ENCODE assay signal across 8 cellular contexts in the genomic region with DNA sequence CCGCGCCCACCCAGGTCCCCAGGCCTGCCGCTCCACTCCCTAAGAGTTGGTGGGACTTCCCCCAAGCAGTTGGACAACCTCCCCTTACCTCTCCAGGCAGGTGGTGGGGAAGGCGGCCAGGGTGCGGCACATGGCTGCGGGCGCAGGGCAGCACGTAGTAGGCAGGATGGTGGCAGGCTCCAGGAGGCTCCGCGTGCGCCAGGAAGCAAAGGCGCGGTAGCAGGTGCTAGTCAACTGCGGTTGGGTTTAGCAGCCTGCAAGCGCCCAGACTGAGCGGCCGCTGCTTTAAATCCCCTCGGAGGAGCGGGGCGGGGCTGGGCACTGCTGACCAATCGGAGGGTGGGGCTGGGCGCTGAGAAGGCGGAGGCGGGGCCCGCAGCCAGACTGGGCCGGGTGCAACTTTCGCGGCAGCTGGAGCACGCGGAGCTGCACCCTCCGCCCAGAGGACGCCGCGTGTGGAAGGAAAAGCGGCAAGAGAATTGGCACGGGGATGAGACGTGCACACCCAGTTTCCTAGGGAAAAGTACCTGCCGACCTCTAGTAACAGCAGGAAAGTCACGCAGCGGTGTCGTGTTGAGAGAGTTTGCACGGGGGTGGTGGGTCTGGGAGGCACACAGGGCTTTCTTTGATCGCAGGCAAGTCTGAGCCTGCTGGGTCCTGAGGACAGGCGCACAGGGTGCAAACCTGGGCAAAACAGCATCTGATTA. TPM values are rescaled to one million over a fixed set of nuclear protein-coding genes. Genes with fewer than 3 reads are reported as not detected.
DNase-seq lines count a peak whose midpoint lies in the region; ATAC-seq and TF ChIP-seq lines count a peak whose summit lies in the region.

A gene with protein sequence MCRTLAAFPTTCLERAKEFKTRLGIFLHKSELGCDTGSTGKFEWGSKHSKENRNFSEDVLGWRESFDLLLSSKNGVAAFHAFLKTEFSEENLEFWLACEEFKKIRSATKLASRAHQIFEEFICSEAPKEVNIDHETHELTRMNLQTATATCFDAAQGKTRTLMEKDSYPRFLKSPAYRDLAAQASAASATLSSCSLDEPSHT (minus strand): TSS at position 262 of the 707 bp plus-strand sequence. CDS start 130 bp downstream, at position 132.

- intact Hi-C loops in left ventricle myocardium superior (cut with micrococcal nuclease) (no loop called here), vagina (cut with DNase I) (no loop called here)

- H3K27ac Mint-ChIP-seq in T-helper 1 cell treated with Interleukin-12 subunit alpha and Interleukin-12 subunit beta and Interleukin-4 antibody, amounts not matched to agents 30 μg/mL and 1 μg/mL, for 36 hours, result peak within 1 kb of the TSS; percentile 90

- H3K9me3 Mint-ChIP-seq in T-helper 1 cell treated with Interleukin-12 subunit alpha and Interleukin-12 subunit beta and Interleukin-4 antibody, amounts not matched to agents 30 μg/mL and 1 μg/mL, for 36 hours, result no peaks in the 10 kb centered on the region

- TF ChIP-seq CTCF in vagina (IDR thresholded peaks at IDR 0.05), result no peak

- peaks cover 19% of the 10 kb centered on the region for H3K4me1 ChIP-seq in vagina

- no peaks in the 10 kb centered on the region for H3K36me3 ChIP-seq in vagina

- ATAC-seq in GM18498 (IDR thresholded peaks at IDR 0.05; ENCODE audit: unreplicated experiment) (peak; percentile 91), HG02870 (IDR thresholded peaks at IDR 0.05; ENCODE audit: unreplicated experiment) (peak; percentile 89), left ventricle myocardium superior (peak; percentile 97)

- peak; percentile 96 for DNase-seq in NCI-H1694 (lab: John Stamatoyannopoulos, UW)
- DNase-seq in amniotic epithelial cell (ENCODE audit: low read depth), result peak; percentile 56
- DNase-seq in left ventricle myocardium superior, result peak; percentile 97
- peak; percentile 80 for DNase-seq in putamen (ENCODE audit: low spot score)
- DNase-seq in vagina (ENCODE audit: extremely low spot score in 2 of 2), result no peak

- H3K36me3 Mint-ChIP-seq in T-helper 1 cell treated with Interleukin-12 subunit alpha and Interleukin-12 subunit beta and Interleukin-4 antibody, amounts not matched to agents 30 μg/mL and 1 μg/mL, for 36 hours (ENCODE audit: low read depth), result peaks cover 8% of the 10 kb centered on the region

- peak within 1 kb of the TSS; percentile 57 for H3K27ac ChIP-seq in vagina

- peak within 1 kb of the TSS; percentile 44 to 56 for H3K4me3 ChIP-seq in vagina

- H3K27me3 ChIP-seq in vagina, result no peaks in the 10 kb centered on the region

- peak in 1 of 2 donors; percentile 78 for TF ChIP-seq POLR2A in vagina (IDR thresholded peaks at IDR 0.05)

- H3K4me3 Mint-ChIP-seq in T-helper 1 cell treated with Interleukin-12 subunit alpha and Interleukin-12 subunit beta and Interleukin-4 antibody, amounts not matched to agents 30 μg/mL and 1 μg/mL, for 36 hours, result no peak within 1 kb of the TSS

- H3K4me1 Mint-ChIP-seq in T-helper 1 cell treated with Interleukin-12 subunit alpha and Interleukin-12 subunit beta and Interleukin-4 antibody, amounts not matched to agents 30 μg/mL and 1 μg/mL, for 36 hours (ENCODE audit: low read depth), result peaks cover 36% of the 10 kb centered on the region

- H3K27me3 Mint-ChIP-seq in T-helper 1 cell treated with Interleukin-12 subunit alpha and Interleukin-12 subunit beta and Interleukin-4 antibody, amounts not matched to agents 30 μg/mL and 1 μg/mL, for 36 hours (ENCODE audit: low read depth), result peaks cover 21% of the 10 kb centered on the region

- no peaks in the 10 kb centered on the region for H3K9me3 ChIP-seq in vagina

RNA-seq across cellular contexts. Expression of the gene that starts here (rescaled TPM):
- total RNA-seq in left ventricle myocardium superior, result 1.1 TPM
- total RNA-seq in vagina, result 1.2 TPM

Comparison
In these comparisons a context has a peak if more than half of its experiments do, and no peak if none do; other contexts are left out.
1. DNase-seq: peak in NCI-H1694 (single experiment), amniotic epithelial cell (single experiment), left ventricle myocardium superior (single experiment) and putamen (single experiment); none in vagina (0 of 2).
2. Peak in every context shown above with its lines, with median percentiles within 50 percentile points of each other: ATAC-seq.